Comparison of ENCODE assay signal across 28 cellular contexts in genomic region chr19:49543032-49543431, GRCh38.
"Had no signal": no experiment of that assay in that cellular context is flagged by ENCODE, and none has a peak within 500 bp of the region (broad histone marks: within the 10 kb centered on the region; RNA-seq: fewer than 3 reads in every experiment).

No MANE protein-coding gene starts in this region.

- H3K79me2 ChIP-seq: parathyroid adenoma had no signal

- ATAC-seq: activated CD4-positive, CD25-positive, alpha-beta regulatory T cell treated with anti-CD3 and anti-CD28 coated beads, Interleukin-2, amount 50 U/mL, for 24 hours; left ventricle myocardium superior; mucosa of descending colon had no signal

- H3K4me2 ChIP-seq: smooth muscle cell had no signal

- H3K36me3 Mint-ChIP-seq: activated naive CD4-positive, alpha-beta T cell treated with anti-CD3 and anti-CD28 coated beads, Interleukin-2, amount 10 ng/mL, durations not matched to agents 7 days and 5 days had no signal

- H3K27me3 ChIP-seq: suprapubic skin, tibial artery had no signal

- H3K27me3 Mint-ChIP-seq: activated CD4-positive, alpha-beta T cell treated with anti-CD3 and anti-CD28 coated beads, Interleukin-2, amount 10 ng/mL, durations not matched to agents 24 days and 14 days; activated T-cell treated with anti-CD3 and anti-CD28 coated beads, Interleukin-2, amount 50 U/mL, for 24 hours had no signal

- H3K9ac ChIP-seq: parathyroid adenoma had no signal

- H3K27ac ChIP-seq: epithelial cell of prostate, parathyroid adenoma, psoas muscle, suprapubic skin, tibial artery, WERI-Rb-1 had no signal

- H3K4me1 ChIP-seq: parathyroid adenoma had no signal

- H3K4me3 ChIP-seq: mucosa of descending colon, psoas muscle, smooth muscle cell, suprapubic skin, tibial artery had no signal

- H3K27ac Mint-ChIP-seq: activated CD4-positive, alpha-beta memory T cell treated with anti-CD3 and anti-CD28 coated beads, Interleukin-2, amount 10 ng/mL, durations not matched to agents 7 days and 5 days; activated CD4-positive, alpha-beta T cell treated with anti-CD3 and anti-CD28 coated beads, Interleukin-2, amount 10 ng/mL, durations not matched to agents 24 days and 14 days; activated naive CD4-positive, alpha-beta T cell treated with anti-CD3 and anti-CD28 coated beads, Interleukin-2, amount 10 ng/mL, durations not matched to agents 7 days and 5 days; activated T-cell treated with anti-CD3 and anti-CD28 coated beads, Interleukin-2, amount 50 U/mL, for 24 hours; nephron had no signal

- H3K4me3 Mint-ChIP-seq: activated CD4-positive, alpha-beta memory T cell treated with anti-CD3 and anti-CD28 coated beads, Interleukin-2, amount 10 ng/mL, durations not matched to agents 7 days and 5 days; activated CD4-positive, alpha-beta T cell treated with anti-CD3 and anti-CD28 coated beads, Interleukin-2, amount 10 ng/mL, durations not matched to agents 24 days and 14 days; activated naive CD4-positive, alpha-beta T cell treated with anti-CD3 and anti-CD28 coated beads, Interleukin-2, amount 10 ng/mL, durations not matched to agents 7 days and 5 days; activated T-cell treated with anti-CD3 and anti-CD28 coated beads, Interleukin-2, amount 50 U/mL, for 24 hours; nephron had no signal

- H2AFZ ChIP-seq: parathyroid adenoma had no signal

- H3K9me3 Mint-ChIP-seq: activated CD4-positive, alpha-beta memory T cell treated with anti-CD3 and anti-CD28 coated beads, Interleukin-2, amount 10 ng/mL, durations not matched to agents 7 days and 5 days; activated CD4-positive, alpha-beta T cell treated with anti-CD3 and anti-CD28 coated beads, Interleukin-2, amount 10 ng/mL, durations not matched to agents 24 days and 14 days; activated naive CD4-positive, alpha-beta T cell treated with anti-CD3 and anti-CD28 coated beads, Interleukin-2, amount 10 ng/mL, durations not matched to agents 7 days and 5 days; activated T-cell treated with anti-CD3 and anti-CD28 coated beads, Interleukin-2, amount 50 U/mL, for 24 hours; nephron had no signal

- DNase-seq: activated CD4-positive, alpha-beta memory T cell treated with anti-CD3 and anti-CD28 coated beads, Interleukin-2, amount 10 ng/mL, durations not matched to agents 7 days and 5 days; activated CD4-positive, alpha-beta T cell treated with anti-CD3 and anti-CD28 coated beads, Interleukin-2, amount 10 ng/mL, durations not matched to agents 24 days and 14 days; activated CD8-positive, alpha-beta memory T cell treated with anti-CD3 and anti-CD28 coated beads, Interleukin-2, amount 50 U/mL, for 48 hours; activated gamma-delta T cell; activated naive CD4-positive, alpha-beta T cell treated with anti-CD3 and anti-CD28 coated beads, Interleukin-2, amount 10 ng/mL, durations not matched to agents 7 days and 5 days; activated T-cell treated with anti-CD3 and anti-CD28 coated beads, Interleukin-2, amount 50 U/mL, for 24 hours; amygdala; dermis blood vessel endothelial cell; effector CD4-positive, alpha-beta T cell; glutamatergic neuron; islet precursor cell; left ventricle myocardium superior; mucosa of descending colon; nucleus accumbens; psoas muscle; stimulated activated CD4-positive, alpha-beta T cell treated with anti-CD3 and anti-CD28 coated beads, Interleukin-1b, Interleukin-23, amount 100 ng/mL, for 48 hours; stimulated activated CD4-positive, alpha-beta T cell treated with anti-CD3 and anti-CD28 coated beads, Interleukin-4, amount 100 ng/mL, for 4 hours; stimulated activated CD8-positive, alpha-beta memory T cell treated with anti-CD3 and anti-CD28 coated beads, Interleukin-4, amount 100 ng/mL, for 48 hours; stimulated activated naive CD4-positive, alpha-beta T cell; T-helper 9 cell; tibial artery; WERI-Rb-1 had no signal

- H3K9me3 ChIP-seq: mucosa of descending colon, psoas muscle, suprapubic skin, tibial artery had no signal
